ENCODE assay signal across 8 cellular contexts in genomic region chr3:19866751-19867347, GRCh38.
DNase-seq lines count a peak whose midpoint lies in the region; ATAC-seq and TF ChIP-seq lines count a peak whose summit lies in the region.

No MANE protein-coding gene starts in this region.

- peak; percentile 79 for TF ChIP-seq CTCF in GM10248 (IDR thresholded peaks at IDR 0.05; ENCODE audit: control extremely low read depth, extremely low read depth, low read depth, missing control alignments)
- TF ChIP-seq CTCF in choroid plexus epithelial cell (conservative IDR thresholded peaks at IDR 0.05; ENCODE audit: low read depth, low read length) = peak; percentile 81
- peak; percentile 71 to 75 (median 74) for TF ChIP-seq CTCF in right lobe of liver (IDR thresholded peaks at IDR 0.05)

- intact Hi-C loops in right lobe of liver (cut with DNase I) = no loop called here

- no peak overlapping the region for H3K27ac Mint-ChIP-seq in stimulated activated naive CD8-positive, alpha-beta T cell treated with anti-CD3 and anti-CD28 coated beads, Interleukin-15, amount 100 ng/mL, for 72 hours

- POLR2A ChIA-PET in GM10248 (lab: Yijun Ruan, JAX) = no interaction called here
- POLR2A ChIA-PET in HEK293T (lab: Yijun Ruan, JAX) = no interaction called here

- no peaks in the 10 kb centered on the region for H3K9me3 ChIP-seq in MG63
- no peaks in the 10 kb centered on the region for H3K9me3 ChIP-seq in right lobe of liver

- H3K4me1 ChIP-seq in right lobe of liver = no peaks in the 10 kb centered on the region

- CTCF ChIA-PET in GM10248 (lab: Yijun Ruan, JAX) (interaction anchor here (0.7 to 4.0 kb wide), 30 partner anchors 11 to 1109 kb away, joined by 3 to 70 read pairs (median 5); no protein-coding TSS in a partner anchor), HEK293T (lab: Yijun Ruan, JAX) (interaction anchor here (0.5 to 2.2 kb wide), 5 partner anchors 9 to 1574 kb away, joined by 3 to 12 read pairs (median 3); no protein-coding TSS in a partner anchor)

- no peak overlapping the region for H3K4me3 ChIP-seq in MG63
- no peak overlapping the region for H3K4me3 ChIP-seq in choroid plexus epithelial cell (ENCODE audit: low read depth, low read length)
- H3K4me3 ChIP-seq in right lobe of liver = no peak overlapping the region

- H3K27me3 ChIP-seq in MG63 (no peaks in the 10 kb centered on the region), right lobe of liver (no peaks in the 10 kb centered on the region)

- no peak overlapping the region for H3K27ac ChIP-seq in right lobe of liver

- WGBS in right lobe of liver (ENCODE audit: insufficient coverage, low coverage, low lambda C conversion rate, missing lambda C conversion rate) = 6% methylated on average over 7 of the region's 7 CpGs

- H3K36me3 ChIP-seq in MG63 (no peaks in the 10 kb centered on the region), right lobe of liver (no peaks in the 10 kb centered on the region)

- no peak overlapping the region for H3K4me3 Mint-ChIP-seq in stimulated activated naive CD8-positive, alpha-beta T cell treated with anti-CD3 and anti-CD28 coated beads, Interleukin-15, amount 100 ng/mL, for 72 hours

- no peaks in the 10 kb centered on the region for H3K27me3 Mint-ChIP-seq in stimulated activated naive CD8-positive, alpha-beta T cell treated with anti-CD3 and anti-CD28 coated beads, Interleukin-15, amount 100 ng/mL, for 72 hours

- ATAC-seq in right lobe of liver = peak; percentile 86 to 95 (median 90)
- peak; percentile 53 for ATAC-seq in stimulated activated naive CD8-positive, alpha-beta T cell treated with anti-CD3 and anti-CD28 coated beads, Interleukin-15, amount 100 ng/mL, for 72 hours

- no peaks in the 10 kb centered on the region for H3K9me3 Mint-ChIP-seq in stimulated activated naive CD8-positive, alpha-beta T cell treated with anti-CD3 and anti-CD28 coated beads, Interleukin-15, amount 100 ng/mL, for 72 hours

- TF ChIP-seq POLR2A in right lobe of liver (IDR thresholded peaks at IDR 0.05) = no peak

- DNase-seq in A172 (ENCODE audit: low spot score) (peak; percentile 61), GM10248 (ENCODE audit: extremely low spot score) (peak; percentile 45), HEK293T (ENCODE audit: extremely low spot score) (peak; percentile 52), MG63 (peak; percentile 2), SW480 (ENCODE audit: low spot score) (peak; percentile 54), choroid plexus epithelial cell (ENCODE audit: low read depth) (peak; percentile 81), right lobe of liver (no peak)
- peak; percentile 18 to 33 for DNase-seq in stimulated activated naive CD8-positive, alpha-beta T cell treated with anti-CD3 and anti-CD28 coated beads, Interleukin-15, amount 100 ng/mL, for 72 hours

- no peaks in the 10 kb centered on the region for H3K4me1 Mint-ChIP-seq in stimulated activated naive CD8-positive, alpha-beta T cell treated with anti-CD3 and anti-CD28 coated beads, Interleukin-15, amount 100 ng/mL, for 72 hours

TF ChIP-seq in HEK293T, 16 proteins besides CTCF, POLR2A, EP300 and RAD21:
- TF ChIP-seq CTBP1 (IDR thresholded peaks at IDR 0.05; ENCODE audit: borderline replicate concordance) (no peak), LEF1 (IDR thresholded peaks at IDR 0.05; ENCODE audit: borderline replicate concordance) (no peak), FOXM1 (IDR thresholded peaks at IDR 0.05; ENCODE audit: borderline replicate concordance) (no peak), HDGF (IDR thresholded peaks at IDR 0.05; ENCODE audit: borderline replicate concordance) (no peak), L3MBTL2 (conservative IDR thresholded peaks at IDR 0.05) (no peak), SUZ12 (IDR thresholded peaks at IDR 0.05) (no peak), PKNOX1 (IDR thresholded peaks at IDR 0.05) (peak; percentile 60)

Comparison
In these comparisons a context has a peak if more than half of its experiments do, and no peak if none do; other contexts are left out.
1. DNase-seq: peak in A172 (single experiment), GM10248 (single experiment), HEK293T (single experiment), MG63 (single experiment), SW480 (single experiment), choroid plexus epithelial cell (single experiment) and stimulated activated naive CD8-positive, alpha-beta T cell treated with anti-CD3 and anti-CD28 coated beads, Interleukin-15, amount 100 ng/mL, for 72 hours (2 of 2); none in right lobe of liver (0 of 3).
2. Peak in every context shown above with its lines, with median percentiles within 50 percentile points of each other: CTCF ChIP-seq.